In the genomic region with DNA sequence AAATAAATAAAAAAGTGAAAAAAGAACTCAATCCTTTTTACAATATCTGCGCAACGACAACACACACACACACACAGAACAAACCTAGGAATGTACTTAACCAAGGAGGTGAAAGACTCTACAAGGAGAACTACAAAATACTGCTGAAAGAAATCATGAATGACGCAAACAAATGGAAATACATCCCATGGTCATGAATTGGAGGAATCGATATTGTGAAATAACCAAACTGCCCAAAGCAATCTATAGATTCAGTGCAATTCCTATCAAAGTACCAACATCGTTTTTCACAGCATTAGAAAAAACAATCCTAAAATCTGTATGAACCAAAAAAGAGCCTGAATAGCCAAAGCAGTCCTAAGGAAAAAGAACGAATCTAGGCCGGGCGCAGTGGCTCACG, we compare ENCODE assay signal across 3 cellular contexts.
TF ChIP-seq lines count a peak whose summit lies in the region.

No MANE protein-coding gene starts in this region.

TF ChIP-seq in HepG2, 621 proteins besides CTCF, POLR2A, EP300 and RAD21:
- TF ChIP-seq, protein P1, sequence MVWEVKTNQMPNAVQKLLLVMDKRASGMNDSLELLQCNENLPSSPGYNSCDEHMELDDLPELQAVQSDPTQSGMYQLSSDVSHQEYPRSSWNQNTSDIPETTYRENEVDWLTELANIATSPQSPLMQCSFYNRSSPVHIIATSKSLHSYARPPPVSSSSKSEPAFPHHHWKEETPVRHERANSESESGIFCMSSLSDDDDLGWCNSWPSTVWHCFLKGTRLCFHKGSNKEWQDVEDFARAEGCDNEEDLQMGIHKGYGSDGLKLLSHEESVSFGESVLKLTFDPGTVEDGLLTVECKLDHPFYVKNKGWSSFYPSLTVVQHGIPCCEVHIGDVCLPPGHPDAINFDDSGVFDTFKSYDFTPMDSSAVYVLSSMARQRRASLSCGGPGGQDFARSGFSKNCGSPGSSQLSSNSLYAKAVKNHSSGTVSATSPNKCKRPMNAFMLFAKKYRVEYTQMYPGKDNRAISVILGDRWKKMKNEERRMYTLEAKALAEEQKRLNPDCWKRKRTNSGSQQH (CRISPR knock-in tag; IDR thresholded peaks at IDR 0.05; ENCODE audit: low read depth), result no peak
- no peak for TF ChIP-seq ZNF232 (CRISPR knock-in tag; IDR thresholded peaks at IDR 0.05; ENCODE audit: borderline replicate concordance)
- TF ChIP-seq CEBPB (IDR thresholded peaks at IDR 0.05; ENCODE audit: borderline replicate concordance, low read depth, low read length), result peak; percentile 59; the same call in 1 of the 2 replicates

TF ChIP-seq in IMR-90, 13 proteins besides CTCF, POLR2A, EP300 and RAD21:
- peak; percentile 64 for TF ChIP-seq CEBPB (IDR thresholded peaks at IDR 0.05; ENCODE audit: low read depth, low read length)
- no peak for TF ChIP-seq MAZ (IDR thresholded peaks at IDR 0.05; ENCODE audit: borderline replicate concordance, low read depth, low read length)
- no peak for TF ChIP-seq BHLHE40 (IDR thresholded peaks at IDR 0.05; ENCODE audit: low read depth, low read length)

TF ChIP-seq in K562, 482 proteins besides CTCF, POLR2A, EP300 and RAD21:
- TF ChIP-seq CEBPB (tag; IDR thresholded peaks at IDR 0.05), result peak; percentile 69
- TF ChIP-seq SRSF9 (IDR thresholded peaks at IDR 0.05; ENCODE audit: borderline replicate concordance, low read depth, low read length), result no peak
- TF ChIP-seq CEBPG (CRISPR knock-in tag; IDR thresholded peaks at IDR 0.05), result no peak
- TF ChIP-seq CEBPG (tag; conservative IDR thresholded peaks at IDR 0.05 in 1 of 2, IDR thresholded peaks at IDR 0.05 in 1 of 2), result peak; percentile 29 to 44; a peak in 2 of 4 replicates
- peak; percentile 31 to 66; a peak in 2 of 4 replicates for TF ChIP-seq TRIM24 (IDR thresholded peaks at IDR 0.05)
- TF ChIP-seq, protein P2, sequence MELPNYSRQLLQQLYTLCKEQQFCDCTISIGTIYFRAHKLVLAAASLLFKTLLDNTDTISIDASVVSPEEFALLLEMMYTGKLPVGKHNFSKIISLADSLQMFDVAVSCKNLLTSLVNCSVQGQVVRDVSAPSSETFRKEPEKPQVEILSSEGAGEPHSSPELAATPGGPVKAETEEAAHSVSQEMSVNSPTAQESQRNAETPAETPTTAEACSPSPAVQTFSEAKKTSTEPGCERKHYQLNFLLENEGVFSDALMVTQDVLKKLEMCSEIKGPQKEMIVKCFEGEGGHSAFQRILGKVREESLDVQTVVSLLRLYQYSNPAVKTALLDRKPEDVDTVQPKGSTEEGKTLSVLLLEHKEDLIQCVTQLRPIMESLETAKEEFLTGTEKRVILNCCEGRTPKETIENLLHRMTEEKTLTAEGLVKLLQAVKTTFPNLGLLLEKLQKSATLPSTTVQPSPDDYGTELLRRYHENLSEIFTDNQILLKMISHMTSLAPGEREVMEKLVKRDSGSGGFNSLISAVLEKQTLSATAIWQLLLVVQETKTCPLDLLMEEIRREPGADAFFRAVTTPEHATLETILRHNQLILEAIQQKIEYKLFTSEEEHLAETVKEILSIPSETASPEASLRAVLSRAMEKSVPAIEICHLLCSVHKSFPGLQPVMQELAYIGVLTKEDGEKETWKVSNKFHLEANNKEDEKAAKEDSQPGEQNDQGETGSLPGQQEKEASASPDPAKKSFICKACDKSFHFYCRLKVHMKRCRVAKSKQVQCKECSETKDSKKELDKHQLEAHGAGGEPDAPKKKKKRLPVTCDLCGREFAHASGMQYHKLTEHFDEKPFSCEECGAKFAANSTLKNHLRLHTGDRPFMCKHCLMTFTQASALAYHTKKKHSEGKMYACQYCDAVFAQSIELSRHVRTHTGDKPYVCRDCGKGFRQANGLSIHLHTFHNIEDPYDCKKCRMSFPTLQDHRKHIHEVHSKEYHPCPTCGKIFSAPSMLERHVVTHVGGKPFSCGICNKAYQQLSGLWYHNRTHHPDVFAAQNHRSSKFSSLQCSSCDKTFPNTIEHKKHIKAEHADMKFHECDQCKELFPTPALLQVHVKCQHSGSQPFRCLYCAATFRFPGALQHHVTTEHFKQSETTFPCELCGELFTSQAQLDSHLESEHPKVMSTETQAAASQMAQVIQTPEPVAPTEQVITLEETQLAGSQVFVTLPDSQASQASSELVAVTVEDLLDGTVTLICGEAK (IDR thresholded peaks at IDR 0.05), result no peak
- TF ChIP-seq, protein P2 (CRISPR knock-in tag; IDR thresholded peaks at IDR 0.05), result no peak
